ENCODE assay signal across 1 cellular context in genomic region chr3:155805802-155806618, GRCh38.
TF ChIP-seq lines count a peak whose summit lies in the region.

Gene C3orf33, minus strand, starts transcription at chr3:155806278. Its CDS starts 26 bp downstream, at chr3:155806252.

TF ChIP-seq in K562, 482 proteins besides CTCF, POLR2A, EP300 and RAD21 (continued from another document and continues in another):
- TF ChIP-seq ZNF133 (CRISPR knock-in tag; IDR thresholded peaks at IDR 0.05) (no peak), ELF2 (CRISPR knock-in tag; IDR thresholded peaks at IDR 0.05) (no peak), PTBP1 (IDR thresholded peaks at IDR 0.05; ENCODE audit: low read depth, low read length) (no peak), ZNF3 (CRISPR knock-in tag; IDR thresholded peaks at IDR 0.05) (no peak), POLR3A (IDR thresholded peaks at IDR 0.05; ENCODE audit: borderline replicate concordance, extremely low read depth, insufficient read depth, insufficient read length) (no peak), KAT7 (CRISPR knock-in tag; IDR thresholded peaks at IDR 0.05; ENCODE audit: borderline replicate concordance) (peak; percentile 86), CBFA2T3 (IDR thresholded peaks at IDR 0.05) (peak; percentile 18; the same call in 1 of the 2 replicates), THRAP3 (IDR thresholded peaks at IDR 0.05; ENCODE audit: borderline replicate concordance) (no peak), ZNF431 (CRISPR knock-in tag; IDR thresholded peaks at IDR 0.05) (no peak), ZFPM2 (CRISPR knock-in tag; IDR thresholded peaks at IDR 0.05) (no peak), ZNF274 (IDR thresholded peaks at IDR 0.05; ENCODE audit: borderline replicate concordance, low read depth, low read length) (no peak), ATF3 (IDR thresholded peaks at IDR 0.05) (no peak), ATF3 (CRISPR knock-in tag; conservative IDR thresholded peaks at IDR 0.05) (0 out of 2 replicates have a peak, but pooled peaks have one; percentile 19), ZNF134 (CRISPR knock-in tag; conservative IDR thresholded peaks at IDR 0.05) (no peak), NEUROD1 (IDR thresholded peaks at IDR 0.05; ENCODE audit: borderline replicate concordance, low read depth, low read length, partially characterized antibody) (peak; percentile 13), CUX1 (CRISPR knock-in tag; IDR thresholded peaks at IDR 0.05) (no peak), ZNF212 (CRISPR knock-in tag; IDR thresholded peaks at IDR 0.05) (no peak), DEAF1 (CRISPR knock-in tag; IDR thresholded peaks at IDR 0.05) (peak; percentile 76), SOX6 (IDR thresholded peaks at IDR 0.05) (peak; percentile 40), ZNF609 (CRISPR knock-in tag; IDR thresholded peaks at IDR 0.05; ENCODE audit: borderline replicate concordance) (0 out of 2 replicates have a peak, but pooled peaks have one; percentile 59), TCF15 (CRISPR knock-in tag; IDR thresholded peaks at IDR 0.05) (no peak), PCBP1 (IDR thresholded peaks at IDR 0.05; ENCODE audit: low read depth, low read length, poor library complexity, severe bottlenecking) (no peak), HDAC2 (IDR thresholded peaks at IDR 0.05) (peak; percentile 33; the same call in 1 of the 2 replicates), ATF1 (CRISPR knock-in tag; IDR thresholded peaks at IDR 0.05) (no peak), ATF1 (tag; IDR thresholded peaks at IDR 0.05) (peak; percentile 63), SMAD1 (IDR thresholded peaks at IDR 0.05; ENCODE audit: low read depth, low read length, partially characterized antibody) (no peak), HNRNPH1 (optimal IDR thresholded peaks at IDR 0.05; ENCODE audit: low read depth, low read length) (no peak), MEIS2 (IDR thresholded peaks at IDR 0.05; ENCODE audit: partially characterized antibody) (no peak), GATAD2B (IDR thresholded peaks at IDR 0.05; ENCODE audit: borderline replicate concordance) (peak; percentile 81), ZNF324 (CRISPR knock-in tag; IDR thresholded peaks at IDR 0.05) (no peak), TRIM24 (IDR thresholded peaks at IDR 0.05) (no peak), KHSRP (IDR thresholded peaks at IDR 0.05) (no peak), ZNF197 (CRISPR knock-in tag; IDR thresholded peaks at IDR 0.05; ENCODE audit: low read depth) (0 out of 2 replicates have a peak, but pooled peaks have one; percentile 28), ZNF696 (CRISPR knock-in tag; conservative IDR thresholded peaks at IDR 0.05) (no peak), RBBP5 (IDR thresholded peaks at IDR 0.05; ENCODE audit: borderline replicate concordance, insufficient read depth, low read length, poor library complexity, severe bottlenecking) (peak; percentile 50), ZNF639 (CRISPR knock-in tag; conservative IDR thresholded peaks at IDR 0.05 in 1 of 2, IDR thresholded peaks at IDR 0.05 in 1 of 2) (peak in 1 of 2 experiments; percentile 84; a peak in 2 of 4 replicates), NR1H2 (CRISPR knock-in tag; IDR thresholded peaks at IDR 0.05) (no peak), ZFP1 (CRISPR knock-in tag; IDR thresholded peaks at IDR 0.05) (no peak)
